In genomic region chr6:37210313-37210898, GRCh38 we compare ENCODE assay signal across 1 cellular context.
TF ChIP-seq lines count a peak whose summit lies in the region.

No MANE protein-coding gene starts in this region.

TF ChIP-seq in HEK293, 187 proteins besides CTCF, POLR2A, EP300 and RAD21 (continued from another document and continues in another):
- TF ChIP-seq ELK4 (IDR thresholded peaks at IDR 0.05; ENCODE audit: borderline replicate concordance, low read depth, low read length) (no peak), ZNF324 (tag by site-specific recombination; IDR thresholded peaks at IDR 0.05) (peak; percentile 67; the same call in 1 of the 2 replicates), ZNF335 (tag by site-specific recombination; conservative IDR thresholded peaks at IDR 0.05) (peak; percentile 32; the same call in 1 of the 2 replicates), ZNF391 (tag by site-specific recombination; IDR thresholded peaks at IDR 0.05; ENCODE audit: borderline replicate concordance, low read depth) (no peak), ZNF830 (tag by site-specific recombination; IDR thresholded peaks at IDR 0.05; ENCODE audit: low read depth) (no peak), KLF16 (tag by site-specific recombination; IDR thresholded peaks at IDR 0.05) (no peak), ZBTB6 (tag by site-specific recombination; IDR thresholded peaks at IDR 0.05) (peak; percentile 8; the same call in 1 of the 2 replicates), ZNF10 (tag by site-specific recombination; IDR thresholded peaks at IDR 0.05) (0 out of 2 replicates have a peak, but pooled peaks have one; percentile 35), ZNF626 (tag by site-specific recombination; IDR thresholded peaks at IDR 0.05) (no peak), ZNF148 (tag by site-specific recombination; IDR thresholded peaks at IDR 0.05; ENCODE audit: borderline replicate concordance) (no peak), GLIS1 (tag by site-specific recombination; IDR thresholded peaks at IDR 0.05) (no peak), ZNF2 (tag by site-specific recombination; IDR thresholded peaks at IDR 0.05) (peak; percentile 59; the same call in 1 of the 2 replicates), ZNF132 (tag by site-specific recombination; IDR thresholded peaks at IDR 0.05; ENCODE audit: borderline replicate concordance) (no peak), ZNF664 (tag by site-specific recombination; IDR thresholded peaks at IDR 0.05) (no peak), ZNF677 (tag by site-specific recombination; IDR thresholded peaks at IDR 0.05) (no peak), ZNF639 (tag by site-specific recombination; IDR thresholded peaks at IDR 0.05) (no peak), ZNF518A (tag by site-specific recombination; conservative IDR thresholded peaks at IDR 0.05; ENCODE audit: low read depth) (no peak), ZNF585B (tag by site-specific recombination; IDR thresholded peaks at IDR 0.05) (no peak), ZNF248 (tag by site-specific recombination; IDR thresholded peaks at IDR 0.05) (no peak), PRDM1 (tag by site-specific recombination; IDR thresholded peaks at IDR 0.05) (peak; percentile 72), ZNF529 (tag by site-specific recombination; IDR thresholded peaks at IDR 0.05; ENCODE audit: insufficient replicate concordance) (no peak), ZNF629 (tag by site-specific recombination; IDR thresholded peaks at IDR 0.05) (no peak), YY1 (tag by site-specific recombination; IDR thresholded peaks at IDR 0.05) (no peak), WT1 (tag by site-specific recombination; IDR thresholded peaks at IDR 0.05) (no peak), ZNF302 (tag by site-specific recombination; IDR thresholded peaks at IDR 0.05; ENCODE audit: low read depth) (no peak), ATF2 (tag by site-specific recombination; IDR thresholded peaks at IDR 0.05; ENCODE audit: low read depth) (no peak), ZBTB17 (tag by site-specific recombination; IDR thresholded peaks at IDR 0.05) (peak; percentile 55), ZFP3 (tag by site-specific recombination; IDR thresholded peaks at IDR 0.05; ENCODE audit: low read depth) (no peak), ZNF610 (tag by site-specific recombination; IDR thresholded peaks at IDR 0.05; ENCODE audit: borderline replicate concordance) (no peak), KLF7 (tag by site-specific recombination; IDR thresholded peaks at IDR 0.05; ENCODE audit: borderline replicate concordance) (no peak), ZNF521 (tag by site-specific recombination; IDR thresholded peaks at IDR 0.05) (no peak), ZNF202 (tag by site-specific recombination; IDR thresholded peaks at IDR 0.05; ENCODE audit: borderline replicate concordance) (no peak), PATZ1 (tag by site-specific recombination; IDR thresholded peaks at IDR 0.05) (no peak), MYNN (tag by site-specific recombination; IDR thresholded peaks at IDR 0.05; ENCODE audit: borderline replicate concordance) (no peak), PRDM10 (tag by site-specific recombination; IDR thresholded peaks at IDR 0.05) (no peak), ZNF169 (tag by site-specific recombination; IDR thresholded peaks at IDR 0.05) (no peak), ZNF747 (tag by site-specific recombination; IDR thresholded peaks at IDR 0.05) (no peak), YY2 (tag by site-specific recombination; IDR thresholded peaks at IDR 0.05) (no peak), HIC1 (tag by site-specific recombination; IDR thresholded peaks at IDR 0.05) (no peak), TRIM28 (IDR thresholded peaks at IDR 0.05; ENCODE audit: borderline replicate concordance, low read length) (no peak), ZNF501 (tag by site-specific recombination; IDR thresholded peaks at IDR 0.05) (no peak)
